Comparison of ENCODE assay signal across 15 cellular contexts in the genomic region with DNA sequence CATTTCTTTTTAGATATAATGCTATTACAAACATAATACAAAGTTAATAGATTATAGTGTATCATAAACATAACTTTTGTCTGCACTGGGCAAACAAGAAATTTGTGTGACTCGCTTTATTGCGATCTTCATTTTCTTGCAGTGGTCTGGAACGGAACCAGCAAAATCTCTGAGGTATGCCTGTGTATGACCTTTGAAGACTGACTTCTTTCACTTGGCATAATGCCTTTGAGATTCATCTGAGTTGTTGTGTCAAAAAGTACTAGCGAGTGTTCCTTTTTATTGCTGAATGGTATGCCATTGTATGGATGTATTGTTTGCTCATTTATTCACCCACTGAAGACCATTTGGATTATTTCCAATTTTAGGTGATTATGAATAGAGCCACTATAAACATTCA.
DNase-seq lines count a peak whose midpoint lies in the region; ATAC-seq and TF ChIP-seq lines count a peak whose summit lies in the region.
"Had no signal": no experiment of that assay in that cellular context is flagged by ENCODE, and none has a peak within 500 bp of the region (broad histone marks: within the 10 kb centered on the region; RNA-seq: fewer than 3 reads in every experiment).

No MANE protein-coding gene starts in this region.

- peak overlapping the region; percentile 20; the same call in 1 of the 2 replicates for H3K4me3 ChIP-seq in ACC112 (ENCODE audit: low read depth, low read length)
- H3K4me3 ChIP-seq in HFF-Myc (replicated peaks; ENCODE audit: low read depth, low read length) = no peak overlapping the region
- H3K4me3 ChIP-seq: gastroesophageal sphincter, psoas muscle had no signal

- in situ Hi-C loops in GM13977 (cut with MboI; ENCODE audit: low pct_unique_long_range_greater_than_20kb, low sequenced_read_pairs, unreplicated experiment) = no loop called here

- TF ChIP-seq CTCF in HFF-Myc (IDR thresholded peaks at IDR 0.05; ENCODE audit: low read depth, low read length, missing control alignments) = no peak
- TF ChIP-seq CTCF in VCaP (conservative IDR thresholded peaks at IDR 0.05) = no peak
- no peak for TF ChIP-seq CTCF in foreskin keratinocyte (conservative IDR thresholded peaks at IDR 0.05)
- TF ChIP-seq CTCF in GM13977 (IDR thresholded peaks at IDR 0.05; ENCODE audit: extremely low read depth, insufficient read depth, missing control alignments) = no peak

- H3K27me3 ChIP-seq in ACC112 (ENCODE audit: insufficient read depth, low read length) = no peaks in the 10 kb centered on the region
- no peaks in the 10 kb centered on the region for H3K27me3 ChIP-seq in foreskin keratinocyte
- H3K27me3 ChIP-seq: gastroesophageal sphincter had no signal

- peak; percentile 6 for DNase-seq in HFF-Myc (ENCODE audit: extremely low read depth, low read depth)
- peak; percentile 32 to 60 for DNase-seq in foreskin keratinocyte
- DNase-seq in GM13977 (ENCODE audit: low spot score) = no peak
- DNase-seq in SIG-M5 treated with dmso at 0.1 percent for 504 hours (lab: John Stamatoyannopoulos, UW; ENCODE audit: unreplicated experiment) = no peak
- no peak for DNase-seq in DMS114 treated with DMSO at 0.1 percent for 48 hours (lab: John Stamatoyannopoulos, UW; ENCODE audit: unreplicated experiment)
- DNase-seq: activated CD8-positive, alpha-beta memory T cell treated with anti-CD3 and anti-CD28 coated beads, Interleukin-2, amount 50 U/mL, for 4 hours; DMS79; kidney; psoas muscle; stimulated activated CD8-positive, alpha-beta memory T cell treated with anti-CD3 and anti-CD28 coated beads, Interleukin-4, amount 100 ng/mL, for 48 hours had no signal

- H2AFZ ChIP-seq in ACC112 (ENCODE audit: low read length, unreplicated experiment) = no peak overlapping the region

- ATAC-seq in foreskin keratinocyte (no peak), HG03108 (IDR thresholded peaks at IDR 0.05; ENCODE audit: unreplicated experiment) (no peak)
- ATAC-seq: gastroesophageal sphincter, psoas muscle, WTC11 had no signal

- peak overlapping the region; percentile 38 for H3K27ac ChIP-seq in ACC112 (ENCODE audit: low read depth, low read length)
- H3K27ac ChIP-seq in VCaP = peak overlapping the region; percentile 54
- H3K27ac ChIP-seq in foreskin keratinocyte = no peak overlapping the region
- H3K27ac ChIP-seq: gastroesophageal sphincter, psoas muscle had no signal

- H3K79me2 ChIP-seq in ACC112 (ENCODE audit: control insufficient read depth, insufficient read depth, low read length, unreplicated experiment) = peaks cover 89% of the 10 kb centered on the region

- H3K36me3 ChIP-seq in ACC112 (ENCODE audit: insufficient read depth, low read length) = no peaks in the 10 kb centered on the region
- H3K36me3 ChIP-seq: gastroesophageal sphincter had no signal

- H3K4me1 ChIP-seq in ACC112 (ENCODE audit: control insufficient read depth, insufficient read depth, low read length, unreplicated experiment) (peaks cover 47% of the 10 kb centered on the region), foreskin keratinocyte (peaks cover 28% of the 10 kb centered on the region)
- H3K4me1 ChIP-seq: psoas muscle had no signal

Comparison
In these comparisons a context has a peak if more than half of its experiments do, and no peak if none do; other contexts are left out.
1. DNase-seq: peak in HFF-Myc (single experiment) and foreskin keratinocyte (2 of 2); none in GM13977 (single experiment), SIG-M5 treated with dmso at 0.1 percent for 504 hours (single experiment) and DMS114 treated with DMSO at 0.1 percent for 48 hours (single experiment).